8 cellular contexts compared by ENCODE assay signal in the genomic region with DNA sequence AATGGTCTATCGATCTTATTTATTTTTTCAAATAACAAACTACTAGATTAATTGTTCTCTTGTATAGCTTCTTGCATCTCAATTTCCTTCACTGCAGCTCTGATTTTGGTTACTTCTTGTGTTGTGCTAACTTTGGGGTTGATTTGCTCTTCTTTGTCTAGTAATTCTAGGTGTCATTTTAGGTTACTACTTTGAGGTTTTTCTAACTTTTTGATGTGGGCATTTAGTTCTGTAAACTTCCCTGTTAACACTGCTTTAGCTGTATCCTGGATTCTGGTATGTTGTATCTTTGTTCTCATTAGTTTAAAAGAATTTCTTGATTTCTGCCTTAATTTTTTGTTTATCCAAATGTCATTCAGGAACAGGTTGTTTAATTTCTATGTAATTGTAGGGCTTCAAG.
"Had no signal": no experiment of that assay in that cellular context is flagged by ENCODE, and none has a peak within 500 bp of the region (broad histone marks: within the 10 kb centered on the region; RNA-seq: fewer than 3 reads in every experiment).

No MANE protein-coding gene starts in this region.

- ATAC-seq: HepG2, K562 had no signal

- H3K27ac ChIP-seq: HL-60, KMS-11 had no signal

- H3K4me3 ChIP-seq: K562 had no signal

- H3K9ac ChIP-seq: KMS-11 had no signal

- FAIRE-seq: HepG2, HTR-8/SVneo, K562 had no signal

- H3K4me2 ChIP-seq: KMS-11 had no signal

- DNase-seq: IMR-90, KBM-7, KG1 had no signal
